23 cellular contexts compared by ENCODE assay signal in genomic region chr11:102680945-102681344, GRCh38. TPM values are rescaled to one million over a fixed set of nuclear protein-coding genes. Genes with fewer than 3 reads are reported as not detected.
DNase-seq lines count a peak whose midpoint lies in the region; ATAC-seq, FAIRE-seq and TF ChIP-seq lines count a peak whose summit lies in the region.
"Had no signal": no experiment of that assay in that cellular context is flagged by ENCODE, and none has a peak within 500 bp of the region (broad histone marks: within the 10 kb centered on the region; RNA-seq: fewer than 3 reads in every experiment).

No MANE protein-coding gene starts in this region.

- POLR2A ChIA-PET in CD8-positive, alpha-beta T cell (lab: Charles Lee): no interaction called here

- no peaks in the 10 kb centered on the region for H3K36me3 Mint-ChIP-seq in CD8-positive, alpha-beta T cell
- H3K36me3 Mint-ChIP-seq: activated naive CD8-positive, alpha-beta T cell treated with anti-CD3 and anti-CD28 coated beads for 36 hours had no signal

- H3K4me3 ChIP-seq in fibroblast of pulmonary artery (replicated peaks; ENCODE audit: low read depth, low read length) (no peak overlapping the region), gastrocnemius medialis (no peak overlapping the region)
- no peak overlapping the region for H3K4me3 ChIP-seq in CD8-positive, alpha-beta T cell (ENCODE audit: low read depth, low read length)
- H3K4me3 ChIP-seq: tibial nerve had no signal

- H3K27me3 Mint-ChIP-seq in CD8-positive, alpha-beta T cell (ENCODE audit: low read depth): peaks cover 26% of the 10 kb centered on the region

- CTCF ChIA-PET in CD8-positive, alpha-beta T cell (lab: Charles Lee): interaction anchor here (1.3 kb wide), 1 partner anchor 15 kb away, joined by 5 read pairs; no protein-coding TSS in a partner anchor

- FAIRE-seq in urothelium cell line (lab: Jason Lieb, UNC): no peak
- FAIRE-seq: G401.6, HepG2, RCC 7860 had no signal

- ATAC-seq in gastrocnemius medialis (peak; percentile 86 to 89), GM18858 (IDR thresholded peaks at IDR 0.05; ENCODE audit: unreplicated experiment) (no peak)
- ATAC-seq in CD8-positive, alpha-beta T cell: no peak
- ATAC-seq: HepG2, left lobe of liver, T-helper 17 cell had no signal

- H3K4me1 ChIP-seq in gastrocnemius medialis: no peaks in the 10 kb centered on the region
- no peaks in the 10 kb centered on the region for H3K4me1 ChIP-seq in CD8-positive, alpha-beta T cell (ENCODE audit: insufficient read depth, low read length)
- H3K4me1 ChIP-seq: tibial nerve had no signal

- no peaks in the 10 kb centered on the region for H3K36me3 ChIP-seq in gastrocnemius medialis
- H3K36me3 ChIP-seq in CD8-positive, alpha-beta T cell (ENCODE audit: insufficient read depth, low read length): no peaks in the 10 kb centered on the region
- H3K36me3 ChIP-seq: tibial nerve had no signal

- H3K27ac ChIP-seq in gastrocnemius medialis: no peak overlapping the region
- H3K27ac ChIP-seq in CD8-positive, alpha-beta T cell (ENCODE audit: low read depth, low read length): no peak overlapping the region
- H3K27ac ChIP-seq: tibial nerve had no signal

- H3K9me3 Mint-ChIP-seq in CD8-positive, alpha-beta T cell: no peaks in the 10 kb centered on the region
- H3K9me3 Mint-ChIP-seq: activated naive CD8-positive, alpha-beta T cell treated with anti-CD3 and anti-CD28 coated beads for 36 hours; activated T-cell treated with anti-CD3 and anti-CD28 coated beads, Interleukin-2, amount 50 U/mL, for 24 hours; CD8-positive, alpha-beta memory T cell had no signal

- no peak overlapping the region for H3K4me3 Mint-ChIP-seq in CD8-positive, alpha-beta T cell
- H3K4me3 Mint-ChIP-seq: activated naive CD8-positive, alpha-beta T cell treated with anti-CD3 and anti-CD28 coated beads for 36 hours; activated T-cell treated with anti-CD3 and anti-CD28 coated beads, Interleukin-2, amount 50 U/mL, for 24 hours; CD8-positive, alpha-beta memory T cell; nephron; T-helper 17 cell had no signal

- H3K4me1 Mint-ChIP-seq in CD8-positive, alpha-beta T cell (ENCODE audit: low read depth): no peaks in the 10 kb centered on the region
- H3K4me1 Mint-ChIP-seq: activated naive CD8-positive, alpha-beta T cell treated with anti-CD3 and anti-CD28 coated beads for 36 hours; CD8-positive, alpha-beta memory T cell; nephron; T-helper 17 cell had no signal

- no peaks in the 10 kb centered on the region for H3K27me3 ChIP-seq in gastrocnemius medialis
- H3K27me3 ChIP-seq in CD8-positive, alpha-beta T cell (ENCODE audit: insufficient read depth, low read length): no peaks in the 10 kb centered on the region
- H3K27me3 ChIP-seq: tibial nerve had no signal

- DNase-seq in GM04503 (ENCODE audit: low read depth): peak; percentile 44
- DNase-seq in RKO (ENCODE audit: low spot score): peak; percentile 9
- peak; percentile 21 for DNase-seq in fibroblast of pulmonary artery (ENCODE audit: low read depth)
- peak; percentile 38 to 71 for DNase-seq in gastrocnemius medialis
- no peak for DNase-seq in CD8-positive, alpha-beta T cell
- DNase-seq in NCI-H2171 (lab: John Stamatoyannopoulos, UW): no peak
- no peak for DNase-seq in urothelium cell line (ENCODE audit: low spot score)
- DNase-seq: activated CD4-positive, alpha-beta T cell treated with anti-CD3 and anti-CD28 coated beads for 48 hours; activated naive CD8-positive, alpha-beta T cell treated with anti-CD3 and anti-CD28 coated beads for 36 hours; activated T-cell treated with anti-CD3 and anti-CD28 coated beads, Interleukin-2, amount 50 U/mL, for 24 hours; CD8-positive, alpha-beta memory T cell; NCI-H1105 treated with DMSO at 0.1 percent for 48 hours; NCI-H446; retina; stimulated activated CD8-positive, alpha-beta memory T cell treated with anti-CD3 and anti-CD28 coated beads, Interleukin-4, amount 100 ng/mL, for 48 hours; T-helper 17 cell had no signal

- no peak for TF ChIP-seq POLR2A in gastrocnemius medialis (IDR thresholded peaks at IDR 0.05)

- TF ChIP-seq CTCF in fibroblast of pulmonary artery (IDR thresholded peaks at IDR 0.05; ENCODE audit: low read length, missing control alignments): no peak
- no peak for TF ChIP-seq CTCF in gastrocnemius medialis (IDR thresholded peaks at IDR 0.05 in 4 of 5, conservative IDR thresholded peaks at IDR 0.05 in 1 of 5)
- TF ChIP-seq CTCF in CD8-positive, alpha-beta T cell (IDR thresholded peaks at IDR 0.05): no peak

- no peak overlapping the region for H3K27ac Mint-ChIP-seq in CD8-positive, alpha-beta T cell
- H3K27ac Mint-ChIP-seq: activated naive CD8-positive, alpha-beta T cell treated with anti-CD3 and anti-CD28 coated beads for 36 hours; activated T-cell treated with anti-CD3 and anti-CD28 coated beads, Interleukin-2, amount 50 U/mL, for 24 hours; CD8-positive, alpha-beta memory T cell; nephron; T-helper 17 cell had no signal

- no peaks in the 10 kb centered on the region for H3K9me3 ChIP-seq in gastrocnemius medialis
- H3K9me3 ChIP-seq in CD8-positive, alpha-beta T cell (ENCODE audit: low read length): no peaks in the 10 kb centered on the region
- H3K9me3 ChIP-seq: tibial nerve had no signal

- in situ Hi-C loops in gastrocnemius medialis (cut with MboI; ENCODE audit: low sequenced_read_pairs in 4 of 4): no loop called here

- intact Hi-C loops in gastrocnemius medialis (cut with DNase I; ENCODE audit: low total_unique reads): no loop called here
- intact Hi-C loops in CD8-positive, alpha-beta T cell (cut with DNase I, micrococcal nuclease): no loop called here

RNA-seq across cellular contexts. Expression of gene MMP27, which starts 24.6 kb away (rescaled TPM):
- total RNA-seq in gastrocnemius medialis: not detected
- total RNA-seq in CD8-positive, alpha-beta T cell: not detected
- total RNA-seq: activated naive CD8-positive, alpha-beta T cell treated with anti-CD3 and anti-CD28 coated beads for 36 hours; CD8-positive, alpha-beta memory T cell; HepG2; left lobe of liver; T-helper 17 cell had no signal

RNA-seq across cellular contexts. Expression of gene MMP8, which starts 43.8 kb away (rescaled TPM):
- under 1 TPM in 3 of 4 donors, not detected in 1; 0.13 to 0.46 (median 0.24) TPM for total RNA-seq in gastrocnemius medialis
- total RNA-seq in CD8-positive, alpha-beta T cell: not detected
- total RNA-seq: CD8-positive, alpha-beta memory T cell; HepG2; T-helper 17 cell; tibial nerve had no signal

RNA-seq across cellular contexts. Expression of gene MMP20, which starts 55.8 kb away (rescaled TPM):
- not detected for total RNA-seq in gastrocnemius medialis
- total RNA-seq in CD8-positive, alpha-beta T cell: not detected
- total RNA-seq: activated naive CD8-positive, alpha-beta T cell treated with anti-CD3 and anti-CD28 coated beads for 36 hours; CD8-positive, alpha-beta memory T cell; HepG2; left lobe of liver; T-helper 17 cell; tibial nerve had no signal

Comparison
In these comparisons a context has a peak if more than half of its experiments do, and no peak if none do; other contexts are left out.
1. DNase-seq: peak in GM04503 (single experiment), RKO (single experiment), fibroblast of pulmonary artery (single experiment) and gastrocnemius medialis (2 of 2); none in CD8-positive, alpha-beta T cell (0 of 7), NCI-H2171 (single experiment) and urothelium cell line (single experiment).
2. ATAC-seq: peak in gastrocnemius medialis (2 of 2); none in CD8-positive, alpha-beta T cell (single experiment) and GM18858 (single experiment).